1 cellular context compared by ENCODE assay signal in genomic region chr11:63762662-63763505, GRCh38.
TF ChIP-seq lines count a peak whose summit lies in the region.

No MANE protein-coding gene starts in this region.

TF ChIP-seq in H1, 55 proteins besides CTCF, POLR2A, EP300 and RAD21 (continued from another document):
- TF ChIP-seq TAF7 (optimal IDR thresholded peaks at IDR 0.05; ENCODE audit: borderline replicate concordance, low read depth, low read length): peak; percentile 9
- TF ChIP-seq NRF1 (IDR thresholded peaks at IDR 0.05; ENCODE audit: low read depth, low read length): no peak
- TF ChIP-seq TCF12 (IDR thresholded peaks at IDR 0.05; ENCODE audit: low read depth, low read length): no peak
- no peak for TF ChIP-seq SP2 (IDR thresholded peaks at IDR 0.05; ENCODE audit: low read length)
- TF ChIP-seq RBBP5 (IDR thresholded peaks at IDR 0.05; ENCODE audit: borderline replicate concordance, low read depth, low read length): peak; percentile 27; the same call in 1 of the 2 replicates
- no peak for TF ChIP-seq GABPA (IDR thresholded peaks at IDR 0.05; ENCODE audit: borderline replicate concordance, insufficient read depth, low read length)
- no peak for TF ChIP-seq RXRA (IDR thresholded peaks at IDR 0.05; ENCODE audit: insufficient read depth, low read depth, low read length)
- TF ChIP-seq POLR2AphosphoS5 (IDR thresholded peaks at IDR 0.05; ENCODE audit: low read depth, low read length): no peak; the same call in none of the 2 replicates
- no peak for TF ChIP-seq CHD2 (IDR thresholded peaks at IDR 0.05; ENCODE audit: low read length)
- no peak for TF ChIP-seq MAFK (IDR thresholded peaks at IDR 0.05; ENCODE audit: low read depth, low read length)
- no peak for TF ChIP-seq RFX5 (IDR thresholded peaks at IDR 0.05; ENCODE audit: borderline replicate concordance, low read depth, low read length)
- TF ChIP-seq CREB1 (IDR thresholded peaks at IDR 0.05): no peak
- no peak for TF ChIP-seq POU5F1 (IDR thresholded peaks at IDR 0.05; ENCODE audit: low read depth, low read length)
- peak in 1 of 2 experiments; percentile 65; a peak in 1 of 4 replicates for TF ChIP-seq SIN3A (conservative IDR thresholded peaks at IDR 0.05 in 1 of 2, IDR thresholded peaks at IDR 0.05 in 1 of 2; ENCODE audit: low read depth in 1 of 2, low read length in 2 of 2)
- TF ChIP-seq KDM4A (IDR thresholded peaks at IDR 0.05; ENCODE audit: low read depth, low read length, severe bottlenecking): peak; percentile 36
- no peak for TF ChIP-seq USF2 (IDR thresholded peaks at IDR 0.05; ENCODE audit: low read length)
- no peak for TF ChIP-seq GTF2F1 (IDR thresholded peaks at IDR 0.05; ENCODE audit: borderline replicate concordance, low read depth, low read length)
- TF ChIP-seq ATF3 (IDR thresholded peaks at IDR 0.05; ENCODE audit: insufficient read depth, low read depth, low read length): no peak
- TF ChIP-seq KDM1A (IDR thresholded peaks at IDR 0.05; ENCODE audit: borderline replicate concordance, low read length): no peak
- TF ChIP-seq CTBP2 (IDR thresholded peaks at IDR 0.05; ENCODE audit: borderline replicate concordance, insufficient read depth, insufficient read length, low read length): peak; percentile 22
- TF ChIP-seq PHF8 (conservative IDR thresholded peaks at IDR 0.05; ENCODE audit: low read depth, low read length): peak; percentile 42
- peak; percentile 48 for TF ChIP-seq MAX (IDR thresholded peaks at IDR 0.05)
- no peak for TF ChIP-seq SRF (IDR thresholded peaks at IDR 0.05; ENCODE audit: low read depth, low read length)
- no peak for TF ChIP-seq FOSL1 (IDR thresholded peaks at IDR 0.05; ENCODE audit: insufficient read depth, low read depth, low read length)
- no peak for TF ChIP-seq BACH1 (IDR thresholded peaks at IDR 0.05; ENCODE audit: low read length)
- TF ChIP-seq KDM5A (IDR thresholded peaks at IDR 0.05; ENCODE audit: low read length): no peak
- TF ChIP-seq HDAC2 (IDR thresholded peaks at IDR 0.05; ENCODE audit: borderline replicate concordance in 1 of 2, low read depth in 2 of 2, low read length in 2 of 2): no peak; a peak in 1 of 4 replicates
- no peak for TF ChIP-seq NANOG (IDR thresholded peaks at IDR 0.05; ENCODE audit: insufficient read depth, low read depth, low read length, poor library complexity, severe bottlenecking)
TF ChIP-seq in H1: peak in this region for 9.
